8 cellular contexts compared by ENCODE assay signal in the genomic region with DNA sequence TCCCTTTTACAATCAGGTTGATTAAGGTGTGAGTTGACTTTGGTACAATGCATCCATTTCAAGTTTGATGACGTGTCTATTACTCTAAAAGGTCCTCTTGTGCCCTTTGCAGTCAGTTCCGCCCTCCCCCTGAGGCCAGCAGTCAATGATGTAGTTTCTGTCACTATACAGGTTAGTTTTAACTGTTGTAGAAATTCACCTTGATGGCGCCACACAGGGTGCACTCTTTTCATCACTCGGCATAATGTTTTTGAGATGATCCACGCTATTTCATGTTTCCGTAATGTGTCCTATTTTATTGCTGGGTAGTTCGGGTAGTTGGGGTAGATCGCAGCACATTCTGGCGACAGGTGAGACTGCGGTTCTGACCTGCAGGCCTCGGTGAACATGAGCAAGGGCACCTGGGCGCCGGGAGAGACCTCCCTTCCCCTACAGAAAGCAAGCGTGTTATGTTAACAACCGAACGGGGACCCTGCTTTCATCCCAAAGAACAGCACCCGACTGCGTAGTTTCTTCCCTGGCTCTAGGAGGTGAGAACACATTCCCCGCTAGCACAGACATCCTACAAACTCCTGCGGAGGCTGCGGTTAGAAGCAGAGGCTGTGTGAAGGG.
A peak's percentile ranks its signal among the peaks of the same experiment; 100 is the strongest.
DNase-seq lines count a peak whose midpoint lies in the region; ATAC-seq and TF ChIP-seq lines count a peak whose summit lies in the region.
"Not testable (repeated sequence)": the region's sequence is repeated elsewhere in the genome, so short reads cannot be mapped to it uniquely, and the experiment has no call there.

No MANE protein-coding gene starts in this region.

- not testable (repeated sequence) for TF ChIP-seq CTCF in Caco-2 (IDR thresholded peaks at IDR 0.05; ENCODE audit: insufficient read depth in 1 of 2, low read depth in 1 of 2, low read length in 1 of 2, severe bottlenecking in 1 of 2, unreplicated experiment in 1 of 2); SK-N-SH (IDR thresholded peaks at IDR 0.05); adrenal gland (IDR thresholded peaks at IDR 0.05); fibroblast of pulmonary artery (IDR thresholded peaks at IDR 0.05; ENCODE audit: low read length, missing control alignments); stomach (IDR thresholded peaks at IDR 0.05)

- H3K9ac ChIP-seq in SK-N-SH, result not testable (repeated sequence)

- H3K27me3 Mint-ChIP-seq in Caco-2 (ENCODE audit: insufficient read depth, unreplicated experiment), result not testable (repeated sequence)
- peaks cover 0 to 14% (median 0%) of the 10 kb centered on the region in 5 donors for H3K27me3 Mint-ChIP-seq in naive thymus-derived CD4-positive, alpha-beta T cell

- not testable (repeated sequence) for H3K4me1 ChIP-seq in Caco-2; SK-N-SH (ENCODE audit: control insufficient read depth in 1 of 2, insufficient read depth in 2 of 2, low read depth in 1 of 2, low read length in 1 of 2); adrenal gland (replicated peaks in 1 of 2); naive thymus-derived CD4-positive, alpha-beta T cell (ENCODE audit: control insufficient read depth in 2 of 2, insufficient read depth in 2 of 2, low read length in 2 of 2); stomach

- H2AFZ ChIP-seq in SK-N-SH (ENCODE audit: low read depth), result peak overlapping the region; percentile 70; the same call in 1 of the 2 replicates

- not testable (repeated sequence) for BruUV-seq in Caco-2 (replicated peaks; lab: Mats Ljungman, UMichigan)

- H3K4me1 Mint-ChIP-seq in Caco-2 (ENCODE audit: low read depth, unreplicated experiment); naive thymus-derived CD4-positive, alpha-beta T cell: not testable (repeated sequence)

- ATAC-seq in GM21717 (IDR thresholded peaks at IDR 0.05; ENCODE audit: unreplicated experiment), result peak; percentile 9
- peak; percentile 23 for ATAC-seq in HG03175 (IDR thresholded peaks at IDR 0.05; ENCODE audit: unreplicated experiment)
- ATAC-seq in naive thymus-derived CD4-positive, alpha-beta T cell, result not testable (repeated sequence)

- peak in 1 of 2 experiments; percentile 5 for DNase-seq in Caco-2
- not testable (repeated sequence) for DNase-seq in SK-N-SH; adrenal gland; fibroblast of pulmonary artery (ENCODE audit: low read depth); naive thymus-derived CD4-positive, alpha-beta T cell; stomach

- H3K27ac ChIP-seq in SK-N-SH (ENCODE audit: low read depth in 2 of 2, low read length in 1 of 2), result not testable (repeated sequence)
- H3K27ac ChIP-seq in adrenal gland (peak overlapping the region in 3 of 5 donors; percentile 16 to 79 (median 68)), stomach (peak overlapping the region in 4 of 5 donors; percentile 58 to 83 (median 69))
- peak overlapping the region; percentile 74 for H3K27ac ChIP-seq in naive thymus-derived CD4-positive, alpha-beta T cell (ENCODE audit: low read depth, low read length)

- CTCF ChIA-PET in Caco-2 (lab: Charles Lee); SK-N-SH (lab: Yijun Ruan, JAX); naive thymus-derived CD4-positive, alpha-beta T cell (lab: Charles Lee): not testable (repeated sequence)

- not testable (repeated sequence) for TF ChIP-seq EP300 in SK-N-SH (IDR thresholded peaks at IDR 0.05; ENCODE audit: borderline replicate concordance in 1 of 2, low read depth in 1 of 2, low read length in 1 of 2); stomach (IDR thresholded peaks at IDR 0.05)

- not testable (repeated sequence) for H3K9me2 ChIP-seq in SK-N-SH

- not testable (repeated sequence) for H3K36me3 Mint-ChIP-seq in Caco-2 (ENCODE audit: insufficient read depth, unreplicated experiment); naive thymus-derived CD4-positive, alpha-beta T cell

- not testable (repeated sequence) for H3K36me3 ChIP-seq in Caco-2 (ENCODE audit: control insufficient read depth, insufficient read depth, low read length); SK-N-SH (replicated peaks in 1 of 2; ENCODE audit: control insufficient read depth in 1 of 2, insufficient read depth in 2 of 2, low read length in 1 of 2); adrenal gland (replicated peaks in 1 of 2); naive thymus-derived CD4-positive, alpha-beta T cell (ENCODE audit: control insufficient read depth in 2 of 3, insufficient read depth in 3 of 3, low read length in 3 of 3); stomach

- H3K9me3 ChIP-seq in Caco-2; SK-N-SH; adrenal gland (replicated peaks in 1 of 3); naive thymus-derived CD4-positive, alpha-beta T cell (ENCODE audit: control insufficient read depth in 2 of 3, low read length in 3 of 3); stomach: not testable (repeated sequence)

- not testable (repeated sequence) for H3K27me3 ChIP-seq in Caco-2 (replicated peaks; ENCODE audit: control insufficient read depth, insufficient read depth, low read length); SK-N-SH (ENCODE audit: insufficient read depth); adrenal gland; naive thymus-derived CD4-positive, alpha-beta T cell (ENCODE audit: control insufficient read depth in 2 of 2, insufficient read depth in 2 of 2, low read length in 2 of 2)
- H3K27me3 ChIP-seq in stomach, result peaks cover 0 to 17% (median 0%) of the 10 kb centered on the region in 3 donors

- H3K79me2 ChIP-seq in SK-N-SH (ENCODE audit: insufficient read depth), result not testable (repeated sequence)

- TF ChIP-seq RAD21 in SK-N-SH (IDR thresholded peaks at IDR 0.05; ENCODE audit: low read length), result not testable (repeated sequence)

- peak overlapping the region; percentile 32 for H3K4me3 ChIP-seq in Caco-2 (ENCODE audit: low read depth, low read length)
- peak overlapping the region; percentile 42 to 72 for H3K4me3 ChIP-seq in SK-N-SH (ENCODE audit: low read depth in 2 of 2, low read length in 1 of 2)
- peak overlapping the region in 1 of 4 donors; percentile 43 for H3K4me3 ChIP-seq in adrenal gland
- peak overlapping the region; percentile 52 for H3K4me3 ChIP-seq in fibroblast of pulmonary artery (replicated peaks; ENCODE audit: low read depth, low read length)
- H3K4me3 ChIP-seq in naive thymus-derived CD4-positive, alpha-beta T cell (ENCODE audit: low read length), result peak overlapping the region; percentile 53
- peak overlapping the region; percentile 39 to 45 (median 42) for H3K4me3 ChIP-seq in stomach

- POLR2A ChIA-PET in Caco-2 (lab: Charles Lee), result interaction anchor here (0.7 to 1.0 kb wide), 2 partner anchors 226 to 296 kb away, joined by 4 to 10 read pairs; no protein-coding TSS in a partner anchor
- POLR2A ChIA-PET in SK-N-SH (lab: Yijun Ruan, JAX); naive thymus-derived CD4-positive, alpha-beta T cell (lab: Charles Lee): not testable (repeated sequence)

- TF ChIP-seq POLR2A in adrenal gland (IDR thresholded peaks at IDR 0.05); stomach (IDR thresholded peaks at IDR 0.05): not testable (repeated sequence)

- not testable (repeated sequence) for H4K20me1 ChIP-seq in SK-N-SH (ENCODE audit: insufficient read depth)

- intact Hi-C loops in Caco-2 (cut with micrococcal nuclease; ENCODE audit: unreplicated experiment); adrenal gland (cut with DNase I); naive thymus-derived CD4-positive, alpha-beta T cell (cut with micrococcal nuclease); stomach (cut with DNase I; ENCODE audit: low total_unique reads): not testable (repeated sequence)

- H3K27ac Mint-ChIP-seq in Caco-2 (ENCODE audit: unreplicated experiment), result peak overlapping the region; percentile 94
- H3K27ac Mint-ChIP-seq in naive thymus-derived CD4-positive, alpha-beta T cell, result peak overlapping the region; percentile 91 to 99 (median 97)

- not testable (repeated sequence) for H3K9me3 Mint-ChIP-seq in Caco-2 (ENCODE audit: unreplicated experiment); naive thymus-derived CD4-positive, alpha-beta T cell

- peak overlapping the region; percentile 79 for H3K4me2 ChIP-seq in SK-N-SH

- H3F3A ChIP-seq in SK-N-SH (replicated peaks; ENCODE audit: insufficient read depth), result not testable (repeated sequence)

- WGBS in SK-N-SH (ENCODE audit: low lambda C conversion rate), result 7% methylated on average over 6 of the region's 21 CpGs
- 8 to 10% (median 9%) methylated on average over 5 to 6 of the region's 21 CpGs for WGBS in adrenal gland, 4 donors
- WGBS in stomach, 5 donors, result 6 to 13% (median 8%) methylated on average over 4 to 6 of the region's 21 CpGs

- peak overlapping the region; percentile 69 for H3K4me3 Mint-ChIP-seq in Caco-2 (ENCODE audit: unreplicated experiment)
- peak overlapping the region; percentile 81 to 94 (median 90) for H3K4me3 Mint-ChIP-seq in naive thymus-derived CD4-positive, alpha-beta T cell
